In genomic region chr6:4582506-4582905, GRCh38 we compare ENCODE assay signal across 11 cellular contexts.
A peak's percentile ranks its signal among the peaks of the same experiment; 100 is the strongest.
DNase-seq lines count a peak whose midpoint lies in the region; ATAC-seq and TF ChIP-seq lines count a peak whose summit lies in the region.
"Had no signal": no experiment of that assay in that cellular context is flagged by ENCODE, and none has a peak within 500 bp of the region (broad histone marks: within the 10 kb centered on the region; RNA-seq: fewer than 3 reads in every experiment).

No MANE protein-coding gene starts in this region.

- POLR2A ChIA-PET in GM10248 (lab: Yijun Ruan, JAX), result no interaction called here

- intact Hi-C loops in left ventricle myocardium inferior (cut with micrococcal nuclease) (no loop called here), aorta (cut with DNase I) (no loop called here)

- in situ Hi-C loops in astrocyte of the spinal cord (cut with HindIII; ENCODE audit: low sequenced_read_pairs), result no loop called here

- CTCF ChIA-PET in GM10248 (lab: Yijun Ruan, JAX), result no interaction called here

- H3K27ac ChIP-seq in left ventricle myocardium inferior (replicated peaks) (peak overlapping the region; percentile 42), right atrium auricular region (no peak overlapping the region), aorta (ENCODE audit: low read depth in 1 of 2, low read length in 2 of 2) (peak overlapping the region in 1 of 2 donors; percentile 32)

- no peak overlapping the region for H3K4me3 ChIP-seq in left ventricle myocardium inferior
- no peak overlapping the region for H3K4me3 ChIP-seq in right atrium auricular region
- no peak overlapping the region for H3K4me3 ChIP-seq in astrocyte of the spinal cord (ENCODE audit: low read depth, low read length)
- no peak overlapping the region for H3K4me3 ChIP-seq in aorta (ENCODE audit: low read length in 2 of 2)
- H3K4me3 ChIP-seq: MG63 had no signal

- no peaks in the 10 kb centered on the region for H3K36me3 ChIP-seq in left ventricle myocardium inferior
- no peaks in the 10 kb centered on the region for H3K36me3 ChIP-seq in right atrium auricular region
- H3K36me3 ChIP-seq in aorta (ENCODE audit: control insufficient read depth in 1 of 2, insufficient read depth in 2 of 2, low read length in 1 of 2), result no peaks in the 10 kb centered on the region
- H3K36me3 ChIP-seq: MG63 had no signal

- peaks cover 15% of the 10 kb centered on the region for H3K9me3 ChIP-seq in left ventricle myocardium inferior (replicated peaks)
- H3K9me3 ChIP-seq in right atrium auricular region, result peaks cover 0 to 7% of the 10 kb centered on the region in 2 donors
- peaks cover 4% of the 10 kb centered on the region for H3K9me3 ChIP-seq in aorta (ENCODE audit: control insufficient read depth, low read length)

- ATAC-seq in aorta (ENCODE audit: low FRiP score), result peak; percentile 54
- ATAC-seq: naive thymus-derived CD8-positive, alpha-beta T cell had no signal

- TF ChIP-seq CTCF in left ventricle myocardium inferior (IDR thresholded peaks at IDR 0.05; ENCODE audit: borderline replicate concordance) (no peak), right atrium auricular region (IDR thresholded peaks at IDR 0.05) (no peak), astrocyte of the spinal cord (IDR thresholded peaks at IDR 0.05; ENCODE audit: low read depth, low read length) (no peak), GM10248 (IDR thresholded peaks at IDR 0.05; ENCODE audit: control extremely low read depth, extremely low read depth, low read depth, missing control alignments) (no peak)

- H3K4me1 ChIP-seq in left ventricle myocardium inferior, result peaks cover 6% of the 10 kb centered on the region
- peaks cover 0 to 22% of the 10 kb centered on the region in 2 donors for H3K4me1 ChIP-seq in right atrium auricular region
- H3K4me1 ChIP-seq in aorta (ENCODE audit: control insufficient read depth in 1 of 2, insufficient read depth in 2 of 2, low read length in 2 of 2), result peaks cover 3 to 4% of the 10 kb centered on the region in 2 donors

- no peak for DNase-seq in left ventricle myocardium inferior
- no peak for DNase-seq in right atrium auricular region (ENCODE audit: low spot score)
- DNase-seq in astrocyte of the spinal cord (ENCODE audit: low read depth, low spot score), result peak; percentile 45
- DNase-seq in iris pigment epithelial cell (ENCODE audit: low read depth), result peak; percentile 65
- DNase-seq in aorta, result no peak
- no peak for DNase-seq in GM10248 (ENCODE audit: extremely low spot score)
- DNase-seq in DMS153 (lab: John Stamatoyannopoulos, UW), result no peak
- DNase-seq in C1 segment of cervical spinal cord (lab: John Stamatoyannopoulos, UW), result no peak
- DNase-seq: naive thymus-derived CD8-positive, alpha-beta T cell; NCI-H345 had no signal

- WGBS in aorta, 2 donors, result 86 to 97% methylated on average over 1 of the region's 1 CpG

- H3K27me3 ChIP-seq in left ventricle myocardium inferior (ENCODE audit: low read depth) (no peaks in the 10 kb centered on the region), right atrium auricular region (no peaks in the 10 kb centered on the region), aorta (ENCODE audit: control insufficient read depth in 1 of 2, insufficient read depth in 2 of 2, low read length in 1 of 2) (no peaks in the 10 kb centered on the region)
- H3K27me3 ChIP-seq: MG63 had no signal

Comparison
In these comparisons a context has a peak if more than half of its experiments do, and no peak if none do; other contexts are left out.
1. DNase-seq: peak in astrocyte of the spinal cord (single experiment) and iris pigment epithelial cell (single experiment); none in left ventricle myocardium inferior (single experiment), right atrium auricular region (single experiment), aorta (0 of 2), GM10248 (single experiment), DMS153 (single experiment) and C1 segment of cervical spinal cord (0 of 14).